ENCODE assay signal across 10 cellular contexts in the genomic region with DNA sequence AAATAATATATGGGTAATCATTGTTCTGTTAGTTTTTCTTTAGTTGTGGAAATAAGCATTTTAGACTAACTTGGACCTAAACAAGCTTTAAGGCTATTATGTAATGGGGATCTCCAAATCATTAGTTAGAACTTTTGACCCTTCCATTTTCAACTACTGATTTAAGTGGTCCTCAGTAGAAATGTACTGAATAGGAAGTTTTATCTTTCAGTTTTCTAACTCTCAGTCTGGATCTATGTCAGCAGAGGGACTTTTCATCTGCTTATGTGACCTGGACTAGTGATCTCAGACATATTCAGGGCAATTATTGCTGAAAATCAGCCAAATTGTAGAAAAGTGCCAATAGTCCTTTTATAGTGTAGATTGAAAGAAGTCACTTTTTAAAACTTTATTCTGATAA. TPM values are rescaled to one million over a fixed set of nuclear protein-coding genes. Genes with fewer than 3 reads are reported as not detected.
DNase-seq lines count a peak whose midpoint lies in the region; ATAC-seq and TF ChIP-seq lines count a peak whose summit lies in the region.
"Had no signal": no experiment of that assay in that cellular context is flagged by ENCODE, and none has a peak within 500 bp of the region (broad histone marks: within the 10 kb centered on the region; RNA-seq: fewer than 3 reads in every experiment).

No MANE protein-coding gene starts in this region.

- DNase-seq in GM12865 (ENCODE audit: low read depth): peak; percentile 84
- no peak for DNase-seq in 8988T
- no peak for DNase-seq in COLO668 (lab: John Stamatoyannopoulos, UW; ENCODE audit: unreplicated experiment)
- DNase-seq in SW480 (ENCODE audit: low spot score): no peak
- DNase-seq in H4 (ENCODE audit: low spot score): no peak
- DNase-seq: NCI-H2029 treated with DMSO at 0.1 percent for 48 hours, spleen had no signal

- ATAC-seq in GM19372 (IDR thresholded peaks at IDR 0.05; ENCODE audit: low read depth, unreplicated experiment) (peak; percentile 65), HG02840 (IDR thresholded peaks at IDR 0.05; ENCODE audit: low FRiP score, unreplicated experiment) (peak; percentile 72), HG03558 (IDR thresholded peaks at IDR 0.05; ENCODE audit: extremely low read depth, unreplicated experiment) (peak; percentile 66)

- TF ChIP-seq CTCF in GM12865 (IDR thresholded peaks at IDR 0.05; ENCODE audit: insufficient read depth, low read depth, low read length, missing control alignments): no peak

- H3K4me3 ChIP-seq in GM12865 (ENCODE audit: low read depth, low read length): peak overlapping the region; percentile 46
- H3K4me3 ChIP-seq: spleen had no signal

RNA-seq across cellular contexts. Expression of a gene that starts 56.0 kb away (rescaled TPM):
- 8.1 and 9.4 TPM in 2 replicates for total RNA-seq in H4 (2014; rRNA removed; shearing (Covaris generic))

RNA-seq across cellular contexts. Expression of a gene that starts 56.2 kb away (rescaled TPM):
- total RNA-seq in H4 (2014; rRNA removed; shearing (Covaris generic)): 4.0 and 7.6 TPM in 2 replicates
